In genomic region chr1:66526036-66526435, GRCh38 we compare ENCODE assay signal across 17 cellular contexts. TPM values are rescaled to one million over a fixed set of nuclear protein-coding genes. Genes with fewer than 3 reads are reported as not detected.
"Had no signal": no experiment of that assay in that cellular context is flagged by ENCODE, and none has a peak within 500 bp of the region (broad histone marks: within the 10 kb centered on the region; RNA-seq: fewer than 3 reads in every experiment).

No MANE protein-coding gene starts in this region.

- H3K9me3 ChIP-seq: esophagus muscularis mucosa, gastrocnemius medialis, heart right ventricle, prostate gland, right lobe of liver, testis, tibial nerve had no signal

- H2AFZ ChIP-seq: parathyroid adenoma had no signal

- H3K27me3 ChIP-seq: esophagus muscularis mucosa, gastrocnemius medialis, heart right ventricle, right lobe of liver, testis, tibial nerve had no signal

- H3K4me1 ChIP-seq: esophagus muscularis mucosa, gastrocnemius medialis, heart right ventricle, parathyroid adenoma, prostate gland, right lobe of liver, testis, tibial nerve had no signal

- H3K4me1 Mint-ChIP-seq: naive thymus-derived CD4-positive, alpha-beta T cell; nephron progenitor cell; stimulated activated naive CD8-positive, alpha-beta T cell treated with anti-CD3 and anti-CD28 coated beads, Interleukin-15, amount 100 ng/mL, for 72 hours had no signal

- H3K79me2 ChIP-seq: parathyroid adenoma had no signal

- H3K36me3 Mint-ChIP-seq: naive thymus-derived CD4-positive, alpha-beta T cell; stimulated activated memory B cell treated with anti-CD40 and anti-IgM and Interleukin-4, amounts not matched to agents 10 μg/mL and 1 μg/mL and 100 μg/mL, for 72 hours had no signal

- H3K9me3 Mint-ChIP-seq: effector memory CD8-positive, alpha-beta T cell; nephron progenitor cell; stimulated activated memory B cell treated with anti-CD40 and anti-IgM and Interleukin-4, amounts not matched to agents 10 μg/mL and 1 μg/mL and 100 μg/mL, for 72 hours; stimulated activated naive CD8-positive, alpha-beta T cell treated with anti-CD3 and anti-CD28 coated beads, Interleukin-15, amount 100 ng/mL, for 72 hours had no signal

- H3K27ac Mint-ChIP-seq: effector memory CD8-positive, alpha-beta T cell; naive thymus-derived CD4-positive, alpha-beta T cell; nephron progenitor cell; stimulated activated memory B cell treated with anti-CD40 and anti-IgM and Interleukin-4, amounts not matched to agents 10 μg/mL and 1 μg/mL and 100 μg/mL, for 72 hours; stimulated activated naive CD8-positive, alpha-beta T cell treated with anti-CD3 and anti-CD28 coated beads, Interleukin-15, amount 100 ng/mL, for 72 hours had no signal

- DNase-seq: effector memory CD8-positive, alpha-beta T cell; gastrocnemius medialis; heart right ventricle; hypothalamus; kidney glomerular epithelial cell; naive thymus-derived CD4-positive, alpha-beta T cell; nephron progenitor cell; right lobe of liver; stimulated activated CD4-positive, alpha-beta T cell treated with anti-CD3 and anti-CD28 coated beads, Interleukin-4, amount 100 ng/mL, for 24 hours; stimulated activated naive CD8-positive, alpha-beta T cell treated with anti-CD3 and anti-CD28 coated beads, Interleukin-15, amount 100 ng/mL, for 72 hours; testis had no signal

- H3K27ac ChIP-seq: epithelial cell of prostate, esophagus muscularis mucosa, gastrocnemius medialis, heart right ventricle, parathyroid adenoma, prostate gland, right lobe of liver, testis, tibial nerve had no signal

- H3K9ac ChIP-seq: parathyroid adenoma had no signal

- H3K4me3 Mint-ChIP-seq: effector memory CD8-positive, alpha-beta T cell; naive thymus-derived CD4-positive, alpha-beta T cell; nephron progenitor cell; stimulated activated memory B cell treated with anti-CD40 and anti-IgM and Interleukin-4, amounts not matched to agents 10 μg/mL and 1 μg/mL and 100 μg/mL, for 72 hours; stimulated activated naive CD8-positive, alpha-beta T cell treated with anti-CD3 and anti-CD28 coated beads, Interleukin-15, amount 100 ng/mL, for 72 hours had no signal

RNA-seq across cellular contexts. Expression of gene SGIP1, which starts 7.9 kb away (rescaled TPM):
- total RNA-seq: naive thymus-derived CD4-positive, alpha-beta T cell had no signal
- polyA plus RNA-seq: naive thymus-derived CD4-positive, alpha-beta T cell had no signal
